Comparison of ENCODE assay signal across 8 cellular contexts in genomic region chr11:34439521-34440258, GRCh38. TPM values are rescaled to one million over a fixed set of nuclear protein-coding genes. Genes with fewer than 3 reads are reported as not detected.
A peak's percentile ranks its signal among the peaks of the same experiment; 100 is the strongest.
DNase-seq lines count a peak whose midpoint lies in the region; TF ChIP-seq lines count a peak whose summit lies in the region.

No MANE protein-coding gene starts in this region.

- no peak for TF ChIP-seq CTCF in fibroblast of pulmonary artery (IDR thresholded peaks at IDR 0.05; ENCODE audit: low read length, missing control alignments)

- H3K4me1 ChIP-seq in skeletal muscle tissue (ENCODE audit: control insufficient read depth in 3 of 3, insufficient read depth in 3 of 3, low read length in 3 of 3): peaks cover 13 to 30% (median 30%) of the 10 kb centered on the region in 3 donors

- H3K9ac ChIP-seq in SK-N-MC (ENCODE audit: insufficient read length) (peak overlapping the region; percentile 73), skeletal muscle tissue (ENCODE audit: low read depth in 1 of 3, low read length in 3 of 3) (peak overlapping the region; percentile 81 to 93 (median 88))

- H3K4me3 ChIP-seq in SK-N-MC (peak overlapping the region; percentile 93), fibroblast of pulmonary artery (replicated peaks; ENCODE audit: low read depth, low read length) (peak overlapping the region; percentile 81), skeletal muscle tissue (ENCODE audit: low read length in 3 of 3) (peak overlapping the region; percentile 88 to 97 (median 97))

- no peak overlapping the region for H3K27ac ChIP-seq in SK-N-MC
- peak overlapping the region; percentile 87 for H3K27ac ChIP-seq in skeletal muscle tissue (ENCODE audit: low read depth, low read length)

- DNase-seq in DMS53 (lab: John Stamatoyannopoulos, UW): peak; percentile 28
- DNase-seq in DMS53 treated with DMSO at 0.1 percent for 48 hours (lab: John Stamatoyannopoulos, UW; ENCODE audit: unreplicated experiment): no peak
- DNase-seq in SK-N-MC (ENCODE audit: low read depth, low spot score): no peak
- no peak for DNase-seq in fibroblast of pulmonary artery (ENCODE audit: low read depth)
- no peak for DNase-seq in NCI-H1694 treated with DMSO at 0.1 percent for 48 hours (lab: John Stamatoyannopoulos, UW)
- no peak for DNase-seq in activated CD4-positive, alpha-beta T cell treated with anti-CD3 and anti-CD28 coated beads for 48 hours
- no peak for DNase-seq in NOMO-1 treated with dmso at 0.1 percent for 144 hours (lab: John Stamatoyannopoulos, UW; ENCODE audit: unreplicated experiment)

- H3K9me3 ChIP-seq in SK-N-MC (ENCODE audit: low read depth, low read length) (no peaks in the 10 kb centered on the region), skeletal muscle tissue (ENCODE audit: control insufficient read depth in 3 of 3, low read length in 3 of 3) (no peaks in the 10 kb centered on the region)

- H3K27me3 ChIP-seq in skeletal muscle tissue (ENCODE audit: control insufficient read depth in 3 of 3, insufficient read depth in 3 of 3, low read length in 3 of 3): no peaks in the 10 kb centered on the region

- H3K36me3 ChIP-seq in SK-N-MC (ENCODE audit: insufficient read depth, low read length) (peaks cover 13% of the 10 kb centered on the region), skeletal muscle tissue (ENCODE audit: control insufficient read depth in 3 of 3, insufficient read depth in 3 of 3, low read length in 3 of 3) (no peaks in the 10 kb centered on the region)

RNA-seq across cellular contexts. Expression of gene CAT, which starts 1.0 kb away (rescaled TPM):
- 73.6 TPM for total RNA-seq in skeletal muscle tissue
